In genomic region chr1:41447995-41448770, GRCh38 we compare ENCODE assay signal across 18 cellular contexts. TPM values are rescaled to one million over a fixed set of nuclear protein-coding genes. Genes with fewer than 3 reads are reported as not detected.
A peak's percentile ranks its signal among the peaks of the same experiment; 100 is the strongest.
DNase-seq lines count a peak whose midpoint lies in the region; ATAC-seq and TF ChIP-seq lines count a peak whose summit lies in the region.
"Had no signal": no experiment of that assay in that cellular context is flagged by ENCODE, and none has a peak within 500 bp of the region (broad histone marks: within the 10 kb centered on the region; RNA-seq: fewer than 3 reads in every experiment).

No MANE protein-coding gene starts in this region.

- H3K4me1 Mint-ChIP-seq in brain, result peaks cover 31% of the 10 kb centered on the region
- H3K4me1 Mint-ChIP-seq: stimulated activated naive B cell treated with anti-CD40 and anti-IgM and Interleukin-4, amounts not matched to agents 10 μg/mL and 1 μg/mL and 100 μg/mL, for 72 hours had no signal

- no peaks in the 10 kb centered on the region for H3K36me3 Mint-ChIP-seq in brain
- H3K36me3 Mint-ChIP-seq: stimulated activated naive B cell treated with anti-CD40 and anti-IgM and Interleukin-4, amounts not matched to agents 10 μg/mL and 1 μg/mL and 100 μg/mL, for 72 hours had no signal

- peaks cover 7% of the 10 kb centered on the region for H3K9me3 ChIP-seq in osteoblast (ENCODE audit: low read depth, low read length)

- TF ChIP-seq CTCF in brain (conservative IDR thresholded peaks at IDR 0.05), result no peak
- no peak for TF ChIP-seq CTCF in osteoblast (IDR thresholded peaks at IDR 0.05; ENCODE audit: extremely low read depth, low read depth, low read length)

- H4K20me1 ChIP-seq in osteoblast (ENCODE audit: insufficient read depth, low read length), result no peaks in the 10 kb centered on the region

- H3K27me3 ChIP-seq in osteoblast (ENCODE audit: insufficient read depth, low read length), result peaks cover 4% of the 10 kb centered on the region
- H3K27me3 ChIP-seq: body of pancreas had no signal

- peak overlapping the region in 3 of 5 experiments; percentile 2 to 53 (median 27) for H3K27ac Mint-ChIP-seq in brain
- H3K27ac Mint-ChIP-seq: stimulated activated naive B cell treated with anti-CD40 and anti-IgM and Interleukin-4, amounts not matched to agents 10 μg/mL and 1 μg/mL and 100 μg/mL, for 72 hours had no signal

- no peaks in the 10 kb centered on the region for H3K36me3 ChIP-seq in osteoblast (ENCODE audit: insufficient read depth, low read length)

- no peak overlapping the region for H3K27ac ChIP-seq in osteoblast (ENCODE audit: low read depth, low read length)
- H3K27ac ChIP-seq: body of pancreas had no signal

- H3K4me1 ChIP-seq in osteoblast (ENCODE audit: insufficient read depth, low read length), result peaks cover 7% of the 10 kb centered on the region
- H3K4me1 ChIP-seq: body of pancreas had no signal

- peak overlapping the region; percentile 17 for H3K4me2 ChIP-seq in osteoblast (ENCODE audit: insufficient read depth, low read length)

- intact Hi-C loops in left colon (cut with DNase I, micrococcal nuclease), result no loop called here

- no peak overlapping the region for H3K4me3 ChIP-seq in osteoblast (ENCODE audit: insufficient read depth, low read length)
- H3K4me3 ChIP-seq: body of pancreas had no signal

- ATAC-seq in left colon, result no peak
- ATAC-seq in activated CD4-positive, CD25-positive, alpha-beta regulatory T cell treated with anti-CD3 and anti-CD28 coated beads, Interleukin-2, amount 50 U/mL, for 24 hours, result no peak
- ATAC-seq: body of pancreas; stimulated activated naive B cell treated with anti-CD40 and anti-IgM and Interleukin-4, amounts not matched to agents 10 μg/mL and 1 μg/mL and 100 μg/mL, for 72 hours had no signal

- peak overlapping the region in 1 of 5 experiments; percentile 14 for H3K4me3 Mint-ChIP-seq in brain
- H3K4me3 Mint-ChIP-seq: stimulated activated naive B cell treated with anti-CD40 and anti-IgM and Interleukin-4, amounts not matched to agents 10 μg/mL and 1 μg/mL and 100 μg/mL, for 72 hours had no signal

- no peaks in the 10 kb centered on the region for H3K27me3 Mint-ChIP-seq in brain

- DNase-seq in DMS53 (lab: John Stamatoyannopoulos, UW) (peak; percentile 23), DMS53 treated with DMSO at 0.1 percent for 48 hours (lab: John Stamatoyannopoulos, UW; ENCODE audit: unreplicated experiment) (no peak), NCI-H345 (lab: John Stamatoyannopoulos, UW) (peak; percentile 27), osteoblast (ENCODE audit: insufficient read length, low spot score, missing footprints) (peak; percentile 72), inferior parietal cortex (ENCODE audit: extremely low spot score) (no peak), left colon (no peak)
- DNase-seq: 8988T; activated gamma-delta T cell; body of pancreas; effector CD4-positive, alpha-beta T cell; NCI-H1092; nucleus accumbens; stimulated activated naive B cell treated with anti-CD40 and anti-IgM and Interleukin-4, amounts not matched to agents 10 μg/mL and 1 μg/mL and 100 μg/mL, for 72 hours had no signal

- H2AFZ ChIP-seq in osteoblast (ENCODE audit: low read length), result no peak overlapping the region

- H3K9me3 Mint-ChIP-seq in brain, result peaks cover 0 to 13% (median 3%) of the 10 kb centered on the region in 5 experiments

- H3K79me2 ChIP-seq in osteoblast (ENCODE audit: insufficient read depth, low read length), result no peaks in the 10 kb centered on the region

RNA-seq across cellular contexts. Expression of gene EDN2, which starts 36.3 kb away (rescaled TPM):
- not detected for polyA plus RNA-seq in brain (ENCODE audit: insufficient read depth, low read depth, low replicate concordance)
- total RNA-seq in osteoblast (not detected in 2 replicates), left colon (10 to 100 TPM in 1 of 2 donors, 1 to 10 TPM in 1; 4.8 to 19.3 TPM)
- total RNA-seq: fibroblast of villous mesenchyme, mesenteric fat pad, skeletal muscle tissue had no signal

Comparison
In these comparisons a context has a peak if more than half of its experiments do, and no peak if none do; other contexts are left out.
1. DNase-seq: peak in DMS53 (single experiment), NCI-H345 (single experiment) and osteoblast (single experiment); none in DMS53 treated with DMSO at 0.1 percent for 48 hours (single experiment), inferior parietal cortex (single experiment) and left colon (0 of 2).